ENCODE assay signal across 1 cellular context in the genomic region with DNA sequence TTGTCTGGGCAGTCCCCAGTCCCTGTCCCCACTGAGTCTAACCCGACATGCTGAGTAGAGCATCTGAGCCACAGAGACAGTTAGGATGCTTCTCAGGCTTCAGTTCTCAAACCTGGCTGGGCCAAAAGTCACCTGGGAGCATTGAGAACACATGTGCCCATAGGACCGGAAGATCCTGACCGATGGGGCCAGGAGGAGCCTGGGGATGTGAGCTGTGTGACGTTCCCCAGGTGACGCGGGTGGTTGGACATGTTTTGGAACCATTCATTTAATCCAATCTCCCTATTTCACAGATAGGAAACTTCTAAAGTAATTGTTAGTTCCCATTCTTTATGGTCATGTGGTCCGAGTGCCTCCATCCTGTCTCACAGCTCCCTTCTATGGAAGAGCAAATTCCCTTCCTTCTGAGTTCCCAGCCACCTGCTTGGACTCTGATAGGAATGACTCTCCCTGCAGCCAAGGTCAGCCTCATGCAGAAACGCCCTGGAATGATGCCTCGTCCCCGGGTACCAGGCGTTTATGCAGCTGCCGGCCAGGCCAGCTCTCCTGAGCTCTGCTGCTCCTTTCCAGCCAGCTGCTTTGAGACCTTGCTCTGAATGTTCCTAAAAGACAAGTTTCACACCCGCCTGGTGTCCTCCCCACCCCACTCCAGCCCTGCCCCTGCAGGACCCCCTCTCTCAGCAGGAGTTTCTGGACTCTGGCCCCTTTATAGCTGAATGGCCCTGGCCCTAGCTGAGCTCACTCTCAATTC.
TF ChIP-seq lines count a peak whose summit lies in the region.

No MANE protein-coding gene starts in this region.

TF ChIP-seq in SK-N-SH treated with all-trans-retinoic acid at 6 μM for 48 hours, 23 proteins besides CTCF, POLR2A, EP300 and RAD21:
- TF ChIP-seq, protein P1, sequence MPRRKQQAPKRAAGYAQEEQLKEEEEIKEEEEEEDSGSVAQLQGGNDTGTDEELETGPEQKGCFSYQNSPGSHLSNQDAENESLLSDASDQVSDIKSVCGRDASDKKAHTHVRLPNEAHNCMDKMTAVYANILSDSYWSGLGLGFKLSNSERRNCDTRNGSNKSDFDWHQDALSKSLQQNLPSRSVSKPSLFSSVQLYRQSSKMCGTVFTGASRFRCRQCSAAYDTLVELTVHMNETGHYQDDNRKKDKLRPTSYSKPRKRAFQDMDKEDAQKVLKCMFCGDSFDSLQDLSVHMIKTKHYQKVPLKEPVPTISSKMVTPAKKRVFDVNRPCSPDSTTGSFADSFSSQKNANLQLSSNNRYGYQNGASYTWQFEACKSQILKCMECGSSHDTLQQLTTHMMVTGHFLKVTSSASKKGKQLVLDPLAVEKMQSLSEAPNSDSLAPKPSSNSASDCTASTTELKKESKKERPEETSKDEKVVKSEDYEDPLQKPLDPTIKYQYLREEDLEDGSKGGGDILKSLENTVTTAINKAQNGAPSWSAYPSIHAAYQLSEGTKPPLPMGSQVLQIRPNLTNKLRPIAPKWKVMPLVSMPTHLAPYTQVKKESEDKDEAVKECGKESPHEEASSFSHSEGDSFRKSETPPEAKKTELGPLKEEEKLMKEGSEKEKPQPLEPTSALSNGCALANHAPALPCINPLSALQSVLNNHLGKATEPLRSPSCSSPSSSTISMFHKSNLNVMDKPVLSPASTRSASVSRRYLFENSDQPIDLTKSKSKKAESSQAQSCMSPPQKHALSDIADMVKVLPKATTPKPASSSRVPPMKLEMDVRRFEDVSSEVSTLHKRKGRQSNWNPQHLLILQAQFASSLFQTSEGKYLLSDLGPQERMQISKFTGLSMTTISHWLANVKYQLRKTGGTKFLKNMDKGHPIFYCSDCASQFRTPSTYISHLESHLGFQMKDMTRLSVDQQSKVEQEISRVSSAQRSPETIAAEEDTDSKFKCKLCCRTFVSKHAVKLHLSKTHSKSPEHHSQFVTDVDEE (CRISPR knock-in tag; IDR thresholded peaks at IDR 0.05) = no peak
- no peak for TF ChIP-seq CREB5 (CRISPR knock-in tag; IDR thresholded peaks at IDR 0.05; ENCODE audit: low read depth)
- TF ChIP-seq, protein P2, sequence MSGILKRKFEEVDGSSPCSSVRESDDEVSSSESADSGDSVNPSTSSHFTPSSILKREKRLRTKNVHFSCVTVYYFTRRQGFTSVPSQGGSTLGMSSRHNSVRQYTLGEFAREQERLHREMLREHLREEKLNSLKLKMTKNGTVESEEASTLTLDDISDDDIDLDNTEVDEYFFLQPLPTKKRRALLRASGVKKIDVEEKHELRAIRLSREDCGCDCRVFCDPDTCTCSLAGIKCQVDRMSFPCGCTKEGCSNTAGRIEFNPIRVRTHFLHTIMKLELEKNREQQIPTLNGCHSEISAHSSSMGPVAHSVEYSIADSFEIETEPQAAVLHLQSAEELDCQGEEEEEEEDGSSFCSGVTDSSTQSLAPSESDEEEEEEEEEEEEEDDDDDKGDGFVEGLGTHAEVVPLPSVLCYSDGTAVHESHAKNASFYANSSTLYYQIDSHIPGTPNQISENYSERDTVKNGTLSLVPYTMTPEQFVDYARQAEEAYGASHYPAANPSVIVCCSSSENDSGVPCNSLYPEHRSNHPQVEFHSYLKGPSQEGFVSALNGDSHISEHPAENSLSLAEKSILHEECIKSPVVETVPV (CRISPR knock-in tag; IDR thresholded peaks at IDR 0.05) = no peak
- TF ChIP-seq SNAI2 (CRISPR knock-in tag; IDR thresholded peaks at IDR 0.05) = no peak
- no peak for TF ChIP-seq ZNF565 (CRISPR knock-in tag; conservative IDR thresholded peaks at IDR 0.05; ENCODE audit: low read depth)
- no peak for TF ChIP-seq ZFP3 (CRISPR knock-in tag; IDR thresholded peaks at IDR 0.05)
- no peak for TF ChIP-seq ZNF70 (CRISPR knock-in tag; IDR thresholded peaks at IDR 0.05)
- TF ChIP-seq BACH2 (CRISPR knock-in tag; IDR thresholded peaks at IDR 0.05; ENCODE audit: borderline replicate concordance) = no peak
- TF ChIP-seq, protein P3, sequence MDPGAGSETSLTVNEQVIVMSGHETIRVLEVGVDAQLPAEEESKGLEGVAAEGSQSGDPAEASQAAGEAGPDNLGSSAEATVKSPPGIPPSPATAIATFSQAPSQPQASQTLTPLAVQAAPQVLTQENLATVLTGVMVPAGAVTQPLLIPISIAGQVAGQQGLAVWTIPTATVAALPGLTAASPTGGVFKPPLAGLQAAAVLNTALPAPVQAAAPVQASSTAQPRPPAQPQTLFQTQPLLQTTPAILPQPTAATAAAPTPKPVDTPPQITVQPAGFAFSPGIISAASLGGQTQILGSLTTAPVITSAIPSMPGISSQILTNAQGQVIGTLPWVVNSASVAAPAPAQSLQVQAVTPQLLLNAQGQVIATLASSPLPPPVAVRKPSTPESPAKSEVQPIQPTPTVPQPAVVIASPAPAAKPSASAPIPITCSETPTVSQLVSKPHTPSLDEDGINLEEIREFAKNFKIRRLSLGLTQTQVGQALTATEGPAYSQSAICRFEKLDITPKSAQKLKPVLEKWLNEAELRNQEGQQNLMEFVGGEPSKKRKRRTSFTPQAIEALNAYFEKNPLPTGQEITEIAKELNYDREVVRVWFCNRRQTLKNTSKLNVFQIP (CRISPR knock-in tag; IDR thresholded peaks at IDR 0.05; ENCODE audit: borderline replicate concordance, low read depth) = no peak
- no peak for TF ChIP-seq ARNTL (CRISPR knock-in tag; IDR thresholded peaks at IDR 0.05; ENCODE audit: borderline replicate concordance, low read depth)
- TF ChIP-seq, protein P4, sequence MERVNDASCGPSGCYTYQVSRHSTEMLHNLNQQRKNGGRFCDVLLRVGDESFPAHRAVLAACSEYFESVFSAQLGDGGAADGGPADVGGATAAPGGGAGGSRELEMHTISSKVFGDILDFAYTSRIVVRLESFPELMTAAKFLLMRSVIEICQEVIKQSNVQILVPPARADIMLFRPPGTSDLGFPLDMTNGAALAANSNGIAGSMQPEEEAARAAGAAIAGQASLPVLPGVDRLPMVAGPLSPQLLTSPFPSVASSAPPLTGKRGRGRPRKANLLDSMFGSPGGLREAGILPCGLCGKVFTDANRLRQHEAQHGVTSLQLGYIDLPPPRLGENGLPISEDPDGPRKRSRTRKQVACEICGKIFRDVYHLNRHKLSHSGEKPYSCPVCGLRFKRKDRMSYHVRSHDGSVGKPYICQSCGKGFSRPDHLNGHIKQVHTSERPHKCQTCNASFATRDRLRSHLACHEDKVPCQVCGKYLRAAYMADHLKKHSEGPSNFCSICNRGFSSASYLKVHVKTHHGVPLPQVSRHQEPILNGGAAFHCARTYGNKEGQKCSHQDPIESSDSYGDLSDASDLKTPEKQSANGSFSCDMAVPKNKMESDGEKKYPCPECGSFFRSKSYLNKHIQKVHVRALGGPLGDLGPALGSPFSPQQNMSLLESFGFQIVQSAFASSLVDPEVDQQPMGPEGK (CRISPR knock-in tag; IDR thresholded peaks at IDR 0.05; ENCODE audit: borderline replicate concordance) = no peak
- no peak for TF ChIP-seq GLIS3 (CRISPR knock-in tag; IDR thresholded peaks at IDR 0.05)
- TF ChIP-seq ZFP30 (CRISPR knock-in tag; IDR thresholded peaks at IDR 0.05) = no peak
- no peak for TF ChIP-seq TOX (CRISPR knock-in tag; IDR thresholded peaks at IDR 0.05; ENCODE audit: borderline replicate concordance)
- TF ChIP-seq TCF4 (CRISPR knock-in tag; IDR thresholded peaks at IDR 0.05; ENCODE audit: borderline replicate concordance) = no peak
- TF ChIP-seq ESRRG (CRISPR knock-in tag; IDR thresholded peaks at IDR 0.05) = no peak
